ENCODE assay signal across 7 cellular contexts in genomic region chr3:71421820-71422566, GRCh38.
DNase-seq lines count a peak whose midpoint lies in the region; ATAC-seq and TF ChIP-seq lines count a peak whose summit lies in the region.

No MANE protein-coding gene starts in this region.

- no peaks in the 10 kb centered on the region for H3K36me3 ChIP-seq in spleen

- peaks cover 14 to 98% (median 57%) of the 10 kb centered on the region in 6 donors for H3K4me1 ChIP-seq in spleen

- peak overlapping the region; percentile 69 to 92 (median 78) for H3K27ac ChIP-seq in spleen

- WGBS in spleen, 5 donors: 32 to 48% (median 42%) methylated on average over 12 of the region's 12 CpGs

- peak overlapping the region in 1 of 8 donors; percentile 16 for H3K4me3 ChIP-seq in spleen

- TF ChIP-seq POLR2A in spleen (IDR thresholded peaks at IDR 0.05): peak in 1 of 3 donors; percentile 27

- intact Hi-C loops in spleen (cut with DNase I; ENCODE audit: low total_unique reads): no loop called here

- H3K9me3 ChIP-seq in spleen: no peaks in the 10 kb centered on the region

- ATAC-seq in GM19023 (IDR thresholded peaks at IDR 0.05; ENCODE audit: unreplicated experiment) (peak; percentile 82), HG02870 (IDR thresholded peaks at IDR 0.05; ENCODE audit: unreplicated experiment) (peak; percentile 82)

- TF ChIP-seq CTCF in spleen (IDR thresholded peaks at IDR 0.05 in 8 of 11, conservative IDR thresholded peaks at IDR 0.05 in 3 of 11): no peak

- DNase-seq in T-helper 2 cell (peak in 3 of 5 experiments; percentile 31 to 94 (median 60)), spleen (peak; percentile 82), NCI-H446 (lab: John Stamatoyannopoulos, UW) (no peak), ecto neural progenitor cell (ENCODE audit: low spot score) (no peak), SW480 (ENCODE audit: low spot score) (no peak)

- no peaks in the 10 kb centered on the region for H3K27me3 ChIP-seq in spleen (replicated peaks in 1 of 7)

Comparison
In these comparisons a context has a peak if more than half of its experiments do, and no peak if none do; other contexts are left out.
1. DNase-seq: peak in T-helper 2 cell (3 of 5) and spleen (single experiment); none in NCI-H446 (0 of 2), ecto neural progenitor cell (single experiment) and SW480 (single experiment).